Comparison of ENCODE assay signal across 8 cellular contexts in genomic region chr19:14363203-14364097, GRCh38. TPM values are rescaled to one million over a fixed set of nuclear protein-coding genes. Genes with fewer than 3 reads are reported as not detected.
DNase-seq lines count a peak whose midpoint lies in the region; ATAC-seq, FAIRE-seq and TF ChIP-seq lines count a peak whose summit lies in the region.

No MANE protein-coding gene starts in this region.

- no peaks in the 10 kb centered on the region for H3K9me3 ChIP-seq in breast epithelium
- H3K9me3 ChIP-seq in kidney (ENCODE audit: control insufficient read depth in 1 of 2, low read length in 2 of 2), result no peaks in the 10 kb centered on the region

- intact Hi-C loops in breast epithelium (cut with DNase I; ENCODE audit: low total_unique reads), result no loop called here
- intact Hi-C loops in kidney (cut with DNase I), result no loop called here

- no peaks in the 10 kb centered on the region for H3K27me3 ChIP-seq in ACC112 (ENCODE audit: insufficient read depth, low read length)
- no peaks in the 10 kb centered on the region for H3K27me3 ChIP-seq in breast epithelium

- TF ChIP-seq CTCF in breast epithelium (IDR thresholded peaks at IDR 0.05), result no peak
- TF ChIP-seq CTCF in kidney (IDR thresholded peaks at IDR 0.05; ENCODE audit: borderline replicate concordance, extremely low read depth, insufficient read depth), result no peak

- in situ Hi-C loops in GM18951 (cut with MboI; ENCODE audit: low sequenced_read_pairs, unreplicated experiment), result loop anchor here (5.0 kb wide), 1 partner anchor 49 kb away; no protein-coding TSS in a partner anchor

- H3K4me3 ChIP-seq in ACC112 (ENCODE audit: low read depth, low read length) (peak overlapping the region; percentile 67), breast epithelium (peak overlapping the region; percentile 20 to 65 (median 41)), kidney (ENCODE audit: low read length in 2 of 2) (no peak overlapping the region)

- H3K27ac ChIP-seq in ACC112 (ENCODE audit: low read depth, low read length) (peak overlapping the region; percentile 57), breast epithelium (peak overlapping the region; percentile 54 to 85), kidney (ENCODE audit: low read depth in 2 of 2, low read length in 2 of 2) (peak overlapping the region; percentile 57 to 81)

- H3K36me3 ChIP-seq in ACC112 (ENCODE audit: insufficient read depth, low read length), result no peaks in the 10 kb centered on the region
- no peaks in the 10 kb centered on the region for H3K36me3 ChIP-seq in breast epithelium
- no peaks in the 10 kb centered on the region for H3K36me3 ChIP-seq in kidney (ENCODE audit: control insufficient read depth in 1 of 2, insufficient read depth in 2 of 2, low read length in 2 of 2)

- H3K9ac ChIP-seq in kidney (ENCODE audit: low read length in 2 of 2), result no peak overlapping the region

- H3K79me2 ChIP-seq in ACC112 (ENCODE audit: control insufficient read depth, insufficient read depth, low read length, unreplicated experiment), result no peaks in the 10 kb centered on the region

- H3K4me1 ChIP-seq in ACC112 (ENCODE audit: control insufficient read depth, insufficient read depth, low read length, unreplicated experiment), result peaks cover 4% of the 10 kb centered on the region
- peaks cover 0 to 4% of the 10 kb centered on the region in 2 donors for H3K4me1 ChIP-seq in breast epithelium
- H3K4me1 ChIP-seq in kidney (ENCODE audit: control insufficient read depth in 1 of 2, insufficient read depth in 1 of 2, low read depth in 1 of 2, low read length in 2 of 2), result peaks cover 0 to 4% of the 10 kb centered on the region in 2 donors

- peak; percentile 70 for ATAC-seq in SK-N-SH treated with all-trans-retinoic acid at 6 μM for 48 hours
- ATAC-seq in GM18861 (IDR thresholded peaks at IDR 0.05; ENCODE audit: unreplicated experiment), result no peak
- no peak for ATAC-seq in HG03571 (IDR thresholded peaks at IDR 0.05; ENCODE audit: unreplicated experiment)

- peak overlapping the region; percentile 59 for H2AFZ ChIP-seq in ACC112 (ENCODE audit: low read length, unreplicated experiment)

- TF ChIP-seq POLR2A in GM18951 (IDR thresholded peaks at IDR 0.05; ENCODE audit: extremely low read depth, insufficient read depth, insufficient read length) (peak; percentile 44), breast epithelium (IDR thresholded peaks at IDR 0.05) (no peak)

- FAIRE-seq in kidney (lab: Jason Lieb, UNC), result no peak

- peak in 1 of 2 donors; percentile 41 for DNase-seq in breast epithelium (ENCODE audit: low spot score in 2 of 2)
- peak; percentile 94 for DNase-seq in kidney
- peak; percentile 62 to 76 for DNase-seq in stimulated activated CD4-positive, alpha-beta T cell treated with anti-CD3 and anti-CD28 coated beads, Interleukin-2, amount 100 ng/mL, for 24 hours

TF ChIP-seq in SK-N-SH treated with all-trans-retinoic acid at 6 μM for 48 hours, 23 proteins besides CTCF, POLR2A, EP300 and RAD21:
- TF ChIP-seq BACH2 (CRISPR knock-in tag; IDR thresholded peaks at IDR 0.05; ENCODE audit: borderline replicate concordance) (no peak), TOX (CRISPR knock-in tag; IDR thresholded peaks at IDR 0.05; ENCODE audit: borderline replicate concordance) (no peak), ZFP30 (CRISPR knock-in tag; IDR thresholded peaks at IDR 0.05) (no peak), CSRNP3 (CRISPR knock-in tag; IDR thresholded peaks at IDR 0.05) (no peak)

RNA-seq across cellular contexts. Expression of gene ADGRE5, which starts 17.8 kb away (rescaled TPM):
- total RNA-seq in breast epithelium (10 to 100 TPM; 20.2 to 31.4 (median 23.3) TPM), kidney (100 TPM)
- polyA plus RNA-seq in kidney (ENCODE audit: insufficient read depth, low read depth, low replicate concordance), result 16.0 TPM

RNA-seq across cellular contexts. Expression of gene DDX39A, which starts 55.7 kb away (rescaled TPM):
- total RNA-seq in breast epithelium, result 10 to 100 TPM; 65.9 to 79.0 (median 75.5) TPM
- total RNA-seq in kidney, result 53.8 TPM
- 35.6 TPM for polyA plus RNA-seq in kidney (ENCODE audit: insufficient read depth, low read depth, low replicate concordance)

Comparison
In these comparisons a context has a peak if more than half of its experiments do, and no peak if none do; other contexts are left out.
1. H3K4me3 ChIP-seq: peak in ACC112 (single experiment) and breast epithelium (3 of 3); none in kidney (0 of 2).
2. Peak in every context shown above with its lines, with median percentiles within 50 percentile points of each other: H3K27ac ChIP-seq.